ENCODE assay signal across 3 cellular contexts in the genomic region with DNA sequence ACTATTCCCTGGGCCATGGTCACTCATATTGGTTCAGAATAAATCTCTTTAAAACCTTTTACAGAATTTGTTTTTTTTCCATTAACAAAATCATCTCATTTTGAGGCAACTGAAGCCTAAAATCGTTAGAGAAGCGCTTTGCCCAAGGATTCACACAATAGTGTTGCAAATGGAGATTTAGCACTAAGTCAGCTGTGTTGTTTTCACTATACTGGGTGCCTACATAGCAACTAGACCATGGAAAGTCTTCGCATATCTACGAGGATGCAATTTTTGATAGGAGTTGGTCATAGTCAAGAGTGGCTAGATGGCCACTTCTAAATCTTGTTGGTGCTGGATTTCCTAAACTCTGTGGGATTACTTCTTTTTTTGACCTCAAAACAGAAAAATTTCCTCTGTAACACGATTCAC.
TF ChIP-seq lines count a peak whose summit lies in the region.

No MANE protein-coding gene starts in this region.

TF ChIP-seq in HEK293T, 16 proteins besides CTCF, POLR2A, EP300 and RAD21:
- no peak for TF ChIP-seq LEF1 (IDR thresholded peaks at IDR 0.05; ENCODE audit: borderline replicate concordance)
- TF ChIP-seq NFRKB (IDR thresholded peaks at IDR 0.05) = no peak
- no peak for TF ChIP-seq FOXM1 (IDR thresholded peaks at IDR 0.05; ENCODE audit: borderline replicate concordance)
- TF ChIP-seq L3MBTL2 (conservative IDR thresholded peaks at IDR 0.05) = peak; percentile 55

TF ChIP-seq in K562, 482 proteins besides CTCF, POLR2A, EP300 and RAD21 (continues in another document):
- TF ChIP-seq, protein P1, sequence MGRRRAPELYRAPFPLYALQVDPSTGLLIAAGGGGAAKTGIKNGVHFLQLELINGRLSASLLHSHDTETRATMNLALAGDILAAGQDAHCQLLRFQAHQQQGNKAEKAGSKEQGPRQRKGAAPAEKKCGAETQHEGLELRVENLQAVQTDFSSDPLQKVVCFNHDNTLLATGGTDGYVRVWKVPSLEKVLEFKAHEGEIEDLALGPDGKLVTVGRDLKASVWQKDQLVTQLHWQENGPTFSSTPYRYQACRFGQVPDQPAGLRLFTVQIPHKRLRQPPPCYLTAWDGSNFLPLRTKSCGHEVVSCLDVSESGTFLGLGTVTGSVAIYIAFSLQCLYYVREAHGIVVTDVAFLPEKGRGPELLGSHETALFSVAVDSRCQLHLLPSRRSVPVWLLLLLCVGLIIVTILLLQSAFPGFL (CRISPR knock-in tag; IDR thresholded peaks at IDR 0.05) = peak; percentile 84
- TF ChIP-seq, protein P2, sequence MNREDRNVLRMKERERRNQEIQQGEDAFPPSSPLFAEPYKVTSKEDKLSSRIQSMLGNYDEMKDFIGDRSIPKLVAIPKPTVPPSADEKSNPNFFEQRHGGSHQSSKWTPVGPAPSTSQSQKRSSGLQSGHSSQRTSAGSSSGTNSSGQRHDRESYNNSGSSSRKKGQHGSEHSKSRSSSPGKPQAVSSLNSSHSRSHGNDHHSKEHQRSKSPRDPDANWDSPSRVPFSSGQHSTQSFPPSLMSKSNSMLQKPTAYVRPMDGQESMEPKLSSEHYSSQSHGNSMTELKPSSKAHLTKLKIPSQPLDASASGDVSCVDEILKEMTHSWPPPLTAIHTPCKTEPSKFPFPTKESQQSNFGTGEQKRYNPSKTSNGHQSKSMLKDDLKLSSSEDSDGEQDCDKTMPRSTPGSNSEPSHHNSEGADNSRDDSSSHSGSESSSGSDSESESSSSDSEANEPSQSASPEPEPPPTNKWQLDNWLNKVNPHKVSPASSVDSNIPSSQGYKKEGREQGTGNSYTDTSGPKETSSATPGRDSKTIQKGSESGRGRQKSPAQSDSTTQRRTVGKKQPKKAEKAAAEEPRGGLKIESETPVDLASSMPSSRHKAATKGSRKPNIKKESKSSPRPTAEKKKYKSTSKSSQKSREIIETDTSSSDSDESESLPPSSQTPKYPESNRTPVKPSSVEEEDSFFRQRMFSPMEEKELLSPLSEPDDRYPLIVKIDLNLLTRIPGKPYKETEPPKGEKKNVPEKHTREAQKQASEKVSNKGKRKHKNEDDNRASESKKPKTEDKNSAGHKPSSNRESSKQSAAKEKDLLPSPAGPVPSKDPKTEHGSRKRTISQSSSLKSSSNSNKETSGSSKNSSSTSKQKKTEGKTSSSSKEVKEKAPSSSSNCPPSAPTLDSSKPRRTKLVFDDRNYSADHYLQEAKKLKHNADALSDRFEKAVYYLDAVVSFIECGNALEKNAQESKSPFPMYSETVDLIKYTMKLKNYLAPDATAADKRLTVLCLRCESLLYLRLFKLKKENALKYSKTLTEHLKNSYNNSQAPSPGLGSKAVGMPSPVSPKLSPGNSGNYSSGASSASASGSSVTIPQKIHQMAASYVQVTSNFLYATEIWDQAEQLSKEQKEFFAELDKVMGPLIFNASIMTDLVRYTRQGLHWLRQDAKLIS (CRISPR knock-in tag; IDR thresholded peaks at IDR 0.05) = peak; percentile 39
- TF ChIP-seq ZNF584 (CRISPR knock-in tag; IDR thresholded peaks at IDR 0.05; ENCODE audit: low read depth) = no peak
- TF ChIP-seq, protein P3, sequence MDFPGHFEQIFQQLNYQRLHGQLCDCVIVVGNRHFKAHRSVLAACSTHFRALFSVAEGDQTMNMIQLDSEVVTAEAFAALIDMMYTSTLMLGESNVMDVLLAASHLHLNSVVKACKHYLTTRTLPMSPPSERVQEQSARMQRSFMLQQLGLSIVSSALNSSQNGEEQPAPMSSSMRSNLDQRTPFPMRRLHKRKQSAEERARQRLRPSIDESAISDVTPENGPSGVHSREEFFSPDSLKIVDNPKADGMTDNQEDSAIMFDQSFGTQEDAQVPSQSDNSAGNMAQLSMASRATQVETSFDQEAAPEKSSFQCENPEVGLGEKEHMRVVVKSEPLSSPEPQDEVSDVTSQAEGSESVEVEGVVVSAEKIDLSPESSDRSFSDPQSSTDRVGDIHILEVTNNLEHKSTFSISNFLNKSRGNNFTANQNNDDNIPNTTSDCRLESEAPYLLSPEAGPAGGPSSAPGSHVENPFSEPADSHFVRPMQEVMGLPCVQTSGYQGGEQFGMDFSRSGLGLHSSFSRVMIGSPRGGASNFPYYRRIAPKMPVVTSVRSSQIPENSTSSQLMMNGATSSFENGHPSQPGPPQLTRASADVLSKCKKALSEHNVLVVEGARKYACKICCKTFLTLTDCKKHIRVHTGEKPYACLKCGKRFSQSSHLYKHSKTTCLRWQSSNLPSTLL (IDR thresholded peaks at IDR 0.05) = no peak
- 0 out of 2 replicates have a peak, but pooled peaks have one; percentile 39 for TF ChIP-seq KLF10 (CRISPR knock-in tag; IDR thresholded peaks at IDR 0.05)
- TF ChIP-seq THRAP3 (IDR thresholded peaks at IDR 0.05; ENCODE audit: borderline replicate concordance) = peak; percentile 77; the same call in 1 of the 2 replicates
- TF ChIP-seq, protein P4, sequence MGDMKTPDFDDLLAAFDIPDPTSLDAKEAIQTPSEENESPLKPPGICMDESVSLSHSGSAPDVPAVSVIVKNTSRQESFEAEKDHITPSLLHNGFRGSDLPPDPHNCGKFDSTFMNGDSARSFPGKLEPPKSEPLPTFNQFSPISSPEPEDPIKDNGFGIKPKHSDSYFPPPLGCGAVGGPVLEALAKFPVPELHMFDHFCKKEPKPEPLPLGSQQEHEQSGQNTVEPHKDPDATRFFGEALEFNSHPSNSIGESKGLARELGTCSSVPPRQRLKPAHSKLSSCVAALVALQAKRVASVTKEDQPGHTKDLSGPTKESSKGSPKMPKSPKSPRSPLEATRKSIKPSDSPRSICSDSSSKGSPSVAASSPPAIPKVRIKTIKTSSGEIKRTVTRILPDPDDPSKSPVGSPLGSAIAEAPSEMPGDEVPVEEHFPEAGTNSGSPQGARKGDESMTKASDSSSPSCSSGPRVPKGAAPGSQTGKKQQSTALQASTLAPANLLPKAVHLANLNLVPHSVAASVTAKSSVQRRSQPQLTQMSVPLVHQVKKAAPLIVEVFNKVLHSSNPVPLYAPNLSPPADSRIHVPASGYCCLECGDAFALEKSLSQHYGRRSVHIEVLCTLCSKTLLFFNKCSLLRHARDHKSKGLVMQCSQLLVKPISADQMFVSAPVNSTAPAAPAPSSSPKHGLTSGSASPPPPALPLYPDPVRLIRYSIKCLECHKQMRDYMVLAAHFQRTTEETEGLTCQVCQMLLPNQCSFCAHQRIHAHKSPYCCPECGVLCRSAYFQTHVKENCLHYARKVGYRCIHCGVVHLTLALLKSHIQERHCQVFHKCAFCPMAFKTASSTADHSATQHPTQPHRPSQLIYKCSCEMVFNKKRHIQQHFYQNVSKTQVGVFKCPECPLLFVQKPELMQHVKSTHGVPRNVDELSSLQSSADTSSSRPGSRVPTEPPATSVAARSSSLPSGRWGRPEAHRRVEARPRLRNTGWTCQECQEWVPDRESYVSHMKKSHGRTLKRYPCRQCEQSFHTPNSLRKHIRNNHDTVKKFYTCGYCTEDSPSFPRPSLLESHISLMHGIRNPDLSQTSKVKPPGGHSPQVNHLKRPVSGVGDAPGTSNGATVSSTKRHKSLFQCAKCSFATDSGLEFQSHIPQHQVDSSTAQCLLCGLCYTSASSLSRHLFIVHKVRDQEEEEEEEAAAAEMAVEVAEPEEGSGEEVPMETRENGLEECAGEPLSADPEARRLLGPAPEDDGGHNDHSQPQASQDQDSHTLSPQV (IDR thresholded peaks at IDR 0.05) = peak; percentile 69
- TF ChIP-seq MEF2A (IDR thresholded peaks at IDR 0.05; ENCODE audit: control insufficient read depth, low read depth, low read length) = no peak
- 0 out of 2 replicates have a peak, but pooled peaks have one; percentile 4 for TF ChIP-seq GABPB2 (CRISPR knock-in tag; conservative IDR thresholded peaks at IDR 0.05)
- TF ChIP-seq MECOM (CRISPR knock-in tag; IDR thresholded peaks at IDR 0.05) = 0 out of 2 replicates have a peak, but pooled peaks have one; percentile 35
- TF ChIP-seq ZNF197 (CRISPR knock-in tag; IDR thresholded peaks at IDR 0.05; ENCODE audit: low read depth) = 0 out of 2 replicates have a peak, but pooled peaks have one; percentile 16

TF ChIP-seq in HepG2, 621 proteins besides CTCF, POLR2A, EP300 and RAD21:
- TF ChIP-seq, protein P5, sequence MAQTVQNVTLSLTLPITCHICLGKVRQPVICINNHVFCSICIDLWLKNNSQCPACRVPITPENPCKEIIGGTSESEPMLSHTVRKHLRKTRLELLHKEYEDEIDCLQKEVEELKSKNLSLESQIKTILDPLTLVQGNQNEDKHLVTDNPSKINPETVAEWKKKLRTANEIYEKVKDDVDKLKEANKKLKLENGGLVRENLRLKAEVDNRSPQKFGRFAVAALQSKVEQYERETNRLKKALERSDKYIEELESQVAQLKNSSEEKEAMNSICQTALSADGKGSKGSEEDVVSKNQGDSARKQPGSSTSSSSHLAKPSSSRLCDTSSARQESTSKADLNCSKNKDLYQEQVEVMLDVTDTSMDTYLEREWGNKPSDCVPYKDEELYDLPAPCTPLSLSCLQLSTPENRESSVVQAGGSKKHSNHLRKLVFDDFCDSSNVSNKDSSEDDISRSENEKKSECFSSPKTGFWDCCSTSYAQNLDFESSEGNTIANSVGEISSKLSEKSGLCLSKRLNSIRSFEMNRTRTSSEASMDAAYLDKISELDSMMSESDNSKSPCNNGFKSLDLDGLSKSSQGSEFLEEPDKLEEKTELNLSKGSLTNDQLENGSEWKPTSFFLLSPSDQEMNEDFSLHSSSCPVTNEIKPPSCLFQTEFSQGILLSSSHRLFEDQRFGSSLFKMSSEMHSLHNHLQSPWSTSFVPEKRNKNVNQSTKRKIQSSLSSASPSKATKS (CRISPR knock-in tag; IDR thresholded peaks at IDR 0.05) = 0 out of 2 replicates have a peak, but pooled peaks have one; percentile 67
- TF ChIP-seq ZNF790 (CRISPR knock-in tag; IDR thresholded peaks at IDR 0.05; ENCODE audit: borderline replicate concordance) (0 out of 2 replicates have a peak, but pooled peaks have one; percentile 29), ZFP37 (CRISPR knock-in tag; IDR thresholded peaks at IDR 0.05; ENCODE audit: borderline replicate concordance) (no peak), ZFYVE20 (CRISPR knock-in tag; IDR thresholded peaks at IDR 0.05; ENCODE audit: borderline replicate concordance, low read depth) (0 out of 2 replicates have a peak, but pooled peaks have one; percentile 13), ZNF264 (CRISPR knock-in tag; IDR thresholded peaks at IDR 0.05) (no peak)
